31 cellular contexts compared by ENCODE assay signal in genomic region chr1:4729108-4729506, GRCh38.
"Had no signal": no experiment of that assay in that cellular context is flagged by ENCODE, and none has a peak within 500 bp of the region (broad histone marks: within the 10 kb centered on the region; RNA-seq: fewer than 3 reads in every experiment).

No MANE protein-coding gene starts in this region.

- DNase-seq: activated CD4-positive, alpha-beta T cell treated with anti-CD3 and anti-CD28 coated beads for 1 hour; activated CD4-positive, alpha-beta T cell treated with anti-CD3 and anti-CD28 coated beads for 48 hours; activated CD4-positive, alpha-beta T cell treated with anti-CD3 and anti-CD28 coated beads, Interleukin-2, amount 50 U/mL, for 1 hour; activated CD4-positive, alpha-beta T cell treated with anti-CD3 and anti-CD28 coated beads, Interleukin-2, amount 50 U/mL, for 48 hours; activated CD8-positive, alpha-beta memory T cell treated with anti-CD3 and anti-CD28 coated beads for 24 hours; activated CD8-positive, alpha-beta T cell treated with anti-CD3 and anti-CD28 coated beads for 36 hours; activated effector memory CD4-positive, alpha-beta T cell treated with Interleukin-2 at 50 U/mL for 16 hours; activated naive CD4-positive, alpha-beta T cell treated with anti-CD3 and anti-CD28 coated beads for 36 hours; activated naive CD8-positive, alpha-beta T cell treated with anti-CD3 and anti-CD28 coated beads for 36 hours; activated naive CD8-positive, alpha-beta T cell treated with anti-CD3 and anti-CD28 coated beads, Interleukin-2, amount 50 U/mL, for 24 hours; activated T-cell treated with anti-CD3 and anti-CD28 coated beads, Interleukin-2, amount 50 U/mL, for 4 hours; anterior cingulate cortex; brain microvascular endothelial cell; dorsolateral prefrontal cortex; effector memory CD4-positive, alpha-beta T cell; endodermal cell; foreskin keratinocyte; gastrocnemius medialis; glutamatergic neuron; T-helper 2 cell had no signal

- H3K4me1 ChIP-seq: foreskin keratinocyte, gastrocnemius medialis, heart left ventricle had no signal

- H3K9me3 Mint-ChIP-seq: activated CD8-positive, alpha-beta T cell treated with anti-CD3 and anti-CD28 coated beads for 36 hours; activated naive CD4-positive, alpha-beta T cell treated with anti-CD3 and anti-CD28 coated beads for 36 hours; activated naive CD4-positive, alpha-beta T cell treated with anti-CD3 and anti-CD28 coated beads, Interleukin-2, amount 50 U/mL, for 24 hours; activated naive CD8-positive, alpha-beta T cell treated with anti-CD3 and anti-CD28 coated beads for 36 hours; activated naive CD8-positive, alpha-beta T cell treated with anti-CD3 and anti-CD28 coated beads, Interleukin-2, amount 50 U/mL, for 24 hours; activated T-cell treated with anti-CD3 and anti-CD28 coated beads, Interleukin-2, amount 50 U/mL, for 4 hours; activated T-helper 17 cell treated with anti-CD3 and anti-CD28 coated beads, Interleukin-2, amount 50 U/mL, for 72 hours; central memory CD8-positive, alpha-beta T cell; dendritic cell treated with granulocyte-macrophage colony-stimulating factor and Interleukin-4, amounts not matched to agents 40 ng/mL and 50 ng/mL, for 4 days; endodermal cell had no signal

- ATAC-seq: activated CD8-positive, alpha-beta T cell treated with anti-CD3 and anti-CD28 coated beads for 36 hours; activated naive CD8-positive, alpha-beta T cell treated with anti-CD3 and anti-CD28 coated beads, Interleukin-2, amount 50 U/mL, for 24 hours; activated T-cell treated with anti-CD3 and anti-CD28 coated beads, Interleukin-2, amount 50 U/mL, for 4 hours; activated T-helper 17 cell treated with anti-CD3 and anti-CD28 coated beads, Interleukin-2, amount 50 U/mL, for 72 hours; foreskin keratinocyte; gastrocnemius medialis; heart left ventricle; WTC11 had no signal

- H3K27ac ChIP-seq: brain microvascular endothelial cell, coronary artery, esophagus muscularis mucosa, foreskin keratinocyte, gastrocnemius medialis, heart left ventricle had no signal

- H3K4me1 Mint-ChIP-seq: activated naive CD4-positive, alpha-beta T cell treated with anti-CD3 and anti-CD28 coated beads, Interleukin-2, amount 50 U/mL, for 24 hours; activated naive CD8-positive, alpha-beta T cell treated with anti-CD3 and anti-CD28 coated beads for 36 hours; activated naive CD8-positive, alpha-beta T cell treated with anti-CD3 and anti-CD28 coated beads, Interleukin-2, amount 50 U/mL, for 24 hours; activated T-helper 17 cell treated with anti-CD3 and anti-CD28 coated beads, Interleukin-2, amount 50 U/mL, for 72 hours; central memory CD8-positive, alpha-beta T cell; WTC11 had no signal

- FAIRE-seq: astrocyte, bronchial epithelial cell, TTC549 had no signal

- H3K36me3 Mint-ChIP-seq: activated naive CD4-positive, alpha-beta T cell treated with anti-CD3 and anti-CD28 coated beads, Interleukin-2, amount 50 U/mL, for 24 hours; activated naive CD8-positive, alpha-beta T cell treated with anti-CD3 and anti-CD28 coated beads for 36 hours had no signal

- H3K9me3 ChIP-seq: esophagus muscularis mucosa, gastrocnemius medialis, heart left ventricle had no signal

- H3K4me3 ChIP-seq: coronary artery, dorsolateral prefrontal cortex, esophagus muscularis mucosa, gastrocnemius medialis, heart left ventricle had no signal

- H3K27ac Mint-ChIP-seq: activated CD8-positive, alpha-beta T cell treated with anti-CD3 and anti-CD28 coated beads for 36 hours; activated naive CD4-positive, alpha-beta T cell treated with anti-CD3 and anti-CD28 coated beads for 36 hours; activated naive CD4-positive, alpha-beta T cell treated with anti-CD3 and anti-CD28 coated beads, Interleukin-2, amount 50 U/mL, for 24 hours; activated naive CD8-positive, alpha-beta T cell treated with anti-CD3 and anti-CD28 coated beads for 36 hours; activated naive CD8-positive, alpha-beta T cell treated with anti-CD3 and anti-CD28 coated beads, Interleukin-2, amount 50 U/mL, for 24 hours; activated T-helper 17 cell treated with anti-CD3 and anti-CD28 coated beads, Interleukin-2, amount 50 U/mL, for 72 hours; dendritic cell treated with granulocyte-macrophage colony-stimulating factor and Interleukin-4, amounts not matched to agents 40 ng/mL and 50 ng/mL, for 4 days; WTC11 had no signal

- H3K27me3 Mint-ChIP-seq: activated CD8-positive, alpha-beta T cell treated with anti-CD3 and anti-CD28 coated beads for 36 hours; activated naive CD4-positive, alpha-beta T cell treated with anti-CD3 and anti-CD28 coated beads, Interleukin-2, amount 50 U/mL, for 24 hours; activated naive CD8-positive, alpha-beta T cell treated with anti-CD3 and anti-CD28 coated beads for 36 hours; activated naive CD8-positive, alpha-beta T cell treated with anti-CD3 and anti-CD28 coated beads, Interleukin-2, amount 50 U/mL, for 24 hours; activated T-helper 17 cell treated with anti-CD3 and anti-CD28 coated beads, Interleukin-2, amount 50 U/mL, for 72 hours had no signal

- H3K27me3 ChIP-seq: brain microvascular endothelial cell, dorsolateral prefrontal cortex, foreskin keratinocyte, gastrocnemius medialis had no signal

- H3K4me3 Mint-ChIP-seq: activated CD8-positive, alpha-beta T cell treated with anti-CD3 and anti-CD28 coated beads for 36 hours; activated naive CD4-positive, alpha-beta T cell treated with anti-CD3 and anti-CD28 coated beads for 36 hours; activated naive CD4-positive, alpha-beta T cell treated with anti-CD3 and anti-CD28 coated beads, Interleukin-2, amount 50 U/mL, for 24 hours; activated naive CD8-positive, alpha-beta T cell treated with anti-CD3 and anti-CD28 coated beads for 36 hours; activated naive CD8-positive, alpha-beta T cell treated with anti-CD3 and anti-CD28 coated beads, Interleukin-2, amount 50 U/mL, for 24 hours; activated T-cell treated with anti-CD3 and anti-CD28 coated beads, Interleukin-2, amount 50 U/mL, for 4 hours; activated T-helper 17 cell treated with anti-CD3 and anti-CD28 coated beads, Interleukin-2, amount 50 U/mL, for 72 hours; central memory CD8-positive, alpha-beta T cell; dendritic cell treated with granulocyte-macrophage colony-stimulating factor and Interleukin-4, amounts not matched to agents 40 ng/mL and 50 ng/mL, for 4 days; endodermal cell; WTC11 had no signal

- H3K36me3 ChIP-seq: brain microvascular endothelial cell, esophagus muscularis mucosa, gastrocnemius medialis, heart left ventricle had no signal
